In the genomic region with DNA sequence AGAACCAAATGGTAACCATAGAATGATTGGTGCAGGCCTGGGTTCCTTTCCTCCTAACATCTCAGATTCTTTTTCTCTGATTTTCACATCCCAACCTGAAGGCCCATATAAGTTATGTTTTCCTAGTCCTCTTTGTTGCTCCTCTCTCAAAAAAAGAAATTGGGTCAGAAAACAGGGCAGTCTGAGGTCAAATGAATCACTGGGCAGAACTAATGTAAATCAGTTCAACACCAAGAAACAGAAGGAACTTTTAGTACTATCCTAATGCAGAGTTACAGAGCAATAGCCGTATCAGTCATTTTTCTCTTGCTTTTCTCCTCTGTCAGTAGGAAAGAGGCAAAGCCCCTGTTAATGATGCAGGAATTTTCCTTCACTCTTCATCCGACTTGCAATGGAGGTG, we compare ENCODE assay signal across 17 cellular contexts.
"Had no signal": no experiment of that assay in that cellular context is flagged by ENCODE, and none has a peak within 500 bp of the region (broad histone marks: within the 10 kb centered on the region; RNA-seq: fewer than 3 reads in every experiment).

No MANE protein-coding gene starts in this region.

- DNase-seq: activated CD4-positive, alpha-beta T cell treated with anti-CD3 and anti-CD28 coated beads, Interleukin-2, amount 50 U/mL, for 4 hours; activated naive CD4-positive, alpha-beta T cell; activated naive CD8-positive, alpha-beta T cell treated with anti-CD3 and anti-CD28 coated beads, Interleukin-2, amount 50 U/mL, for 24 hours; activated T-cell treated with anti-CD3 and anti-CD28 coated beads for 4 hours; effector memory CD4-positive, alpha-beta T cell; naive B cell; psoas muscle; right lobe of liver; stimulated activated CD4-positive, alpha-beta T cell treated with anti-CD3 and anti-CD28 coated beads, Interleukin-1b, Interleukin-23, amount 100 ng/mL, for 48 hours; stomach; T-helper 9 cell had no signal

- H3K4me1 Mint-ChIP-seq: activated naive CD8-positive, alpha-beta T cell treated with anti-CD3 and anti-CD28 coated beads, Interleukin-2, amount 50 U/mL, for 24 hours; brain; central memory CD8-positive, alpha-beta T cell; naive B cell; neural progenitor cell had no signal

- H3K9me3 ChIP-seq: psoas muscle, right lobe of liver, stomach, thoracic aorta had no signal

- H3K27me3 ChIP-seq: hepatocyte, neural progenitor cell, right lobe of liver, stomach had no signal

- H3K27me3 Mint-ChIP-seq: dendritic cell treated with granulocyte-macrophage colony-stimulating factor and Interleukin-4, amounts not matched to agents 40 ng/mL and 50 ng/mL, for 4 days had no signal

- H3K4me1 ChIP-seq: neural progenitor cell, psoas muscle, right lobe of liver, stomach had no signal

- H3K9ac ChIP-seq: neural progenitor cell had no signal

- H3K9me3 Mint-ChIP-seq: activated naive CD8-positive, alpha-beta T cell treated with anti-CD3 and anti-CD28 coated beads, Interleukin-2, amount 50 U/mL, for 24 hours; central memory CD8-positive, alpha-beta T cell; dendritic cell treated with granulocyte-macrophage colony-stimulating factor and Interleukin-4, amounts not matched to agents 40 ng/mL and 50 ng/mL, for 4 days had no signal

- H3K4me3 Mint-ChIP-seq: activated naive CD8-positive, alpha-beta T cell treated with anti-CD3 and anti-CD28 coated beads, Interleukin-2, amount 50 U/mL, for 24 hours; brain; central memory CD8-positive, alpha-beta T cell; dendritic cell treated with granulocyte-macrophage colony-stimulating factor and Interleukin-4, amounts not matched to agents 40 ng/mL and 50 ng/mL, for 4 days; naive B cell; neural progenitor cell had no signal

- H3K27ac ChIP-seq: hepatocyte, neural progenitor cell, psoas muscle, right lobe of liver, stomach, thoracic aorta had no signal

- H2AFZ ChIP-seq: hepatocyte, neural progenitor cell had no signal

- H3K36me3 Mint-ChIP-seq: brain, naive B cell, neural progenitor cell had no signal

- H3K4me3 ChIP-seq: hepatocyte, neural progenitor cell, psoas muscle, right lobe of liver, stomach, thoracic aorta had no signal

- H3K27ac Mint-ChIP-seq: activated naive CD8-positive, alpha-beta T cell treated with anti-CD3 and anti-CD28 coated beads, Interleukin-2, amount 50 U/mL, for 24 hours; brain; dendritic cell treated with granulocyte-macrophage colony-stimulating factor and Interleukin-4, amounts not matched to agents 40 ng/mL and 50 ng/mL, for 4 days; naive B cell; neural progenitor cell had no signal

- H3K79me2 ChIP-seq: hepatocyte had no signal

- H3K36me3 ChIP-seq: neural progenitor cell, right lobe of liver, stomach, thoracic aorta had no signal

- H3K4me2 ChIP-seq: hepatocyte, neural progenitor cell had no signal
